21 cellular contexts compared by ENCODE assay signal in genomic region chr7:70446448-70447143, GRCh38.
DNase-seq lines count a peak whose midpoint lies in the region; ATAC-seq and TF ChIP-seq lines count a peak whose summit lies in the region.
"Had no signal": no experiment of that assay in that cellular context is flagged by ENCODE, and none has a peak within 500 bp of the region (broad histone marks: within the 10 kb centered on the region; RNA-seq: fewer than 3 reads in every experiment).

No MANE protein-coding gene starts in this region.

- no peaks in the 10 kb centered on the region for H3K4me1 Mint-ChIP-seq in activated T-cell treated with anti-CD3 and anti-CD28 coated beads, Interleukin-2, amount 50 U/mL, for 72 hours (ENCODE audit: low read depth)
- H3K4me1 Mint-ChIP-seq: CD14-positive monocyte; central memory CD8-positive, alpha-beta T cell had no signal

- POLR2A ChIA-PET in SK-N-SH (lab: Yijun Ruan, JAX), result no interaction called here

- H3K27me3 Mint-ChIP-seq in activated T-cell treated with anti-CD3 and anti-CD28 coated beads, Interleukin-2, amount 50 U/mL, for 72 hours (ENCODE audit: low read depth), result peaks cover 7% of the 10 kb centered on the region
- H3K27me3 Mint-ChIP-seq: activated T-cell treated with anti-CD3 and anti-CD28 coated beads, Interleukin-2, amount 50 U/mL, for 24 hours; central memory CD8-positive, alpha-beta T cell; natural killer cell treated with Interleukin-12 subunit alpha and Interleukin-12 subunit beta and Interleukin-15 and Interleukin-18, amount 100 ng/mL, for 72 hours had no signal

- CTCF ChIA-PET in SK-N-SH (lab: Yijun Ruan, JAX), result interaction anchor here (0.6 to 1.0 kb wide), 3 partner anchors 9 to 314 kb away, joined by 3 to 4 read pairs (median 3); no protein-coding TSS in a partner anchor

- H3K79me2 ChIP-seq in SK-N-SH (ENCODE audit: insufficient read depth), result no peaks in the 10 kb centered on the region

- no peak for TF ChIP-seq POLR2A in suprapubic skin (IDR thresholded peaks at IDR 0.05)

- peak; percentile 73 for ATAC-seq in SK-N-SH treated with all-trans-retinoic acid at 6 μM for 48 hours
- ATAC-seq in esophagus mucosa, result peak; percentile 56
- no peak for ATAC-seq in activated T-cell treated with anti-CD3 and anti-CD28 coated beads, Interleukin-2, amount 50 U/mL, for 72 hours (replicated peaks in 1 of 2)
- ATAC-seq: left lobe of liver; natural killer cell treated with Interleukin-12 subunit alpha and Interleukin-12 subunit beta and Interleukin-15 and Interleukin-18, amount 100 ng/mL, for 72 hours had no signal

- H3K9ac ChIP-seq in SK-N-SH, result no peak overlapping the region

- no peaks in the 10 kb centered on the region for H3F3A ChIP-seq in SK-N-SH (replicated peaks; ENCODE audit: insufficient read depth)

- no peak overlapping the region for H3K4me2 ChIP-seq in SK-N-SH

- peaks cover 2 to 3% of the 10 kb centered on the region in 2 donors for H3K9me3 Mint-ChIP-seq in activated T-cell treated with anti-CD3 and anti-CD28 coated beads, Interleukin-2, amount 50 U/mL, for 72 hours
- H3K9me3 Mint-ChIP-seq: activated naive CD4-positive, alpha-beta T cell treated with anti-CD3 and anti-CD28 coated beads for 36 hours; activated T-cell treated with anti-CD3 and anti-CD28 coated beads, Interleukin-2, amount 50 U/mL, for 24 hours; central memory CD8-positive, alpha-beta T cell; natural killer cell treated with Interleukin-12 subunit alpha and Interleukin-12 subunit beta and Interleukin-15 and Interleukin-18, amount 100 ng/mL, for 72 hours had no signal

- H3K27me3 ChIP-seq in SK-N-SH (ENCODE audit: insufficient read depth), result no peaks in the 10 kb centered on the region
- H3K27me3 ChIP-seq in suprapubic skin, result no peaks in the 10 kb centered on the region
- H3K27me3 ChIP-seq: vagina had no signal

- H3K4me1 ChIP-seq in SK-N-SH (ENCODE audit: control insufficient read depth in 1 of 2, insufficient read depth in 2 of 2, low read depth in 1 of 2, low read length in 1 of 2) (peaks cover 0 to 18% of the 10 kb centered on the region in 2 experiments; a peak in 2 of 4 replicates), suprapubic skin (no peaks in the 10 kb centered on the region)
- H3K4me1 ChIP-seq: vagina had no signal

- H2AFZ ChIP-seq in SK-N-SH (ENCODE audit: low read depth), result no peak overlapping the region

- TF ChIP-seq RAD21 in SK-N-SH (IDR thresholded peaks at IDR 0.05; ENCODE audit: low read length), result no peak

- H3K27ac ChIP-seq in SK-N-SH (ENCODE audit: low read depth in 2 of 2, low read length in 1 of 2) (peak overlapping the region in 1 of 2 experiments; percentile 14; a peak in 1 of 4 replicates), suprapubic skin (no peak overlapping the region)
- H3K27ac ChIP-seq: vagina had no signal

- no peak overlapping the region for H3K4me3 Mint-ChIP-seq in activated T-cell treated with anti-CD3 and anti-CD28 coated beads, Interleukin-2, amount 50 U/mL, for 72 hours
- H3K4me3 Mint-ChIP-seq: activated naive CD4-positive, alpha-beta T cell treated with anti-CD3 and anti-CD28 coated beads for 36 hours; activated T-cell treated with anti-CD3 and anti-CD28 coated beads, Interleukin-2, amount 50 U/mL, for 24 hours; CD14-positive monocyte; central memory CD8-positive, alpha-beta T cell; natural killer cell treated with Interleukin-12 subunit alpha and Interleukin-12 subunit beta and Interleukin-15 and Interleukin-18, amount 100 ng/mL, for 72 hours had no signal

- TF ChIP-seq CTCF in SK-N-SH (IDR thresholded peaks at IDR 0.05), result no peak
- no peak for TF ChIP-seq CTCF in suprapubic skin (IDR thresholded peaks at IDR 0.05)

- H3K36me3 ChIP-seq in SK-N-SH (replicated peaks in 1 of 2; ENCODE audit: control insufficient read depth in 1 of 2, insufficient read depth in 2 of 2, low read length in 1 of 2) (no peaks in the 10 kb centered on the region), suprapubic skin (no peaks in the 10 kb centered on the region)
- H3K36me3 ChIP-seq: vagina had no signal

- H3K9me3 ChIP-seq in SK-N-SH (no peaks in the 10 kb centered on the region), suprapubic skin (no peaks in the 10 kb centered on the region)
- H3K9me3 ChIP-seq: vagina had no signal

- H3K9me2 ChIP-seq in SK-N-SH, result no peaks in the 10 kb centered on the region

- no peaks in the 10 kb centered on the region for H4K20me1 ChIP-seq in SK-N-SH (ENCODE audit: insufficient read depth)

- TF ChIP-seq EP300 in SK-N-SH (IDR thresholded peaks at IDR 0.05; ENCODE audit: borderline replicate concordance in 1 of 2, low read depth in 1 of 2, low read length in 1 of 2), result no peak
- no peak for TF ChIP-seq EP300 in suprapubic skin (IDR thresholded peaks at IDR 0.05)

- no peaks in the 10 kb centered on the region for H3K36me3 Mint-ChIP-seq in activated T-cell treated with anti-CD3 and anti-CD28 coated beads, Interleukin-2, amount 50 U/mL, for 72 hours (ENCODE audit: insufficient read depth in 2 of 2)
- H3K36me3 Mint-ChIP-seq: CD14-positive monocyte; natural killer cell treated with Interleukin-12 subunit alpha and Interleukin-12 subunit beta and Interleukin-15 and Interleukin-18, amount 100 ng/mL, for 72 hours had no signal

- DNase-seq in SK-N-SH, result no peak
- DNase-seq in NCI-H446 treated with DMSO at 0.1 percent for 48 hours (lab: John Stamatoyannopoulos, UW), result peak; percentile 33
- DNase-seq in suprapubic skin (ENCODE audit: low spot score in 2 of 2), result no peak
- DNase-seq in kidney glomerular epithelial cell (lab: John Stamatoyannopoulos, UW), result no peak
- DNase-seq in NCI-H526 treated with DMSO at 0.1 percent for 48 hours (lab: John Stamatoyannopoulos, UW), result no peak
- DNase-seq in activated T-cell treated with anti-CD3 and anti-CD28 coated beads, Interleukin-2, amount 50 U/mL, for 72 hours, result no peak
- DNase-seq: activated CD4-positive, alpha-beta T cell treated with anti-CD3 and anti-CD28 coated beads, Interleukin-2, amount 50 U/mL, for 4 hours; activated naive CD4-positive, alpha-beta T cell treated with anti-CD3 and anti-CD28 coated beads for 36 hours; activated T-cell treated with anti-CD3 and anti-CD28 coated beads, Interleukin-2, amount 50 U/mL, for 24 hours; anterior cingulate cortex; effector CD4-positive, alpha-beta T cell; KBM-7; NCI-H2107; substantia nigra had no signal

- no peak overlapping the region for H3K27ac Mint-ChIP-seq in activated T-cell treated with anti-CD3 and anti-CD28 coated beads, Interleukin-2, amount 50 U/mL, for 72 hours
- H3K27ac Mint-ChIP-seq: activated naive CD4-positive, alpha-beta T cell treated with anti-CD3 and anti-CD28 coated beads for 36 hours; activated T-cell treated with anti-CD3 and anti-CD28 coated beads, Interleukin-2, amount 50 U/mL, for 24 hours; CD14-positive monocyte; natural killer cell treated with Interleukin-12 subunit alpha and Interleukin-12 subunit beta and Interleukin-15 and Interleukin-18, amount 100 ng/mL, for 72 hours had no signal

- WGBS in SK-N-SH (ENCODE audit: low lambda C conversion rate), result 84% methylated on average over 12 of the region's 13 CpGs
- 78% methylated on average over 13 of the region's 13 CpGs for WGBS in suprapubic skin

- H3K4me3 ChIP-seq in SK-N-SH (ENCODE audit: low read depth in 2 of 2, low read length in 1 of 2) (no peak overlapping the region), suprapubic skin (no peak overlapping the region)
- H3K4me3 ChIP-seq: vagina had no signal

TF ChIP-seq in SK-N-SH treated with all-trans-retinoic acid at 6 μM for 48 hours, 23 proteins besides CTCF, POLR2A, EP300 and RAD21:
- no peak for TF ChIP-seq CREB5 (CRISPR knock-in tag; IDR thresholded peaks at IDR 0.05; ENCODE audit: low read depth)
- TF ChIP-seq ZFP3 (CRISPR knock-in tag; IDR thresholded peaks at IDR 0.05), result no peak
- no peak for TF ChIP-seq TOX (CRISPR knock-in tag; IDR thresholded peaks at IDR 0.05; ENCODE audit: borderline replicate concordance)
- no peak for TF ChIP-seq ZNF70 (CRISPR knock-in tag; IDR thresholded peaks at IDR 0.05)

TF ChIP-seq in SK-N-SH, 30 proteins besides CTCF, POLR2A, EP300 and RAD21:
- no peak for TF ChIP-seq USF2 (IDR thresholded peaks at IDR 0.05; ENCODE audit: borderline replicate concordance, low read depth, low read length)
- TF ChIP-seq TEAD4 (IDR thresholded peaks at IDR 0.05; ENCODE audit: borderline replicate concordance, insufficient read depth), result no peak
- TF ChIP-seq TCF12 (IDR thresholded peaks at IDR 0.05), result no peak
- no peak for TF ChIP-seq YY1 (IDR thresholded peaks at IDR 0.05; ENCODE audit: low read depth)
- no peak for TF ChIP-seq GABPA (IDR thresholded peaks at IDR 0.05; ENCODE audit: low read depth)
- TF ChIP-seq SIN3A (IDR thresholded peaks at IDR 0.05; ENCODE audit: borderline replicate concordance, low read depth, low read length), result no peak
- no peak for TF ChIP-seq RXRA (IDR thresholded peaks at IDR 0.05; ENCODE audit: borderline replicate concordance, low read depth)
- no peak for TF ChIP-seq MEF2A (IDR thresholded peaks at IDR 0.05; ENCODE audit: borderline replicate concordance, low read depth)

Comparison
In these comparisons a context has a peak if more than half of its experiments do, and no peak if none do; other contexts are left out.
1. ATAC-seq: peak in SK-N-SH treated with all-trans-retinoic acid at 6 μM for 48 hours (single experiment) and esophagus mucosa (single experiment); none in activated T-cell treated with anti-CD3 and anti-CD28 coated beads, Interleukin-2, amount 50 U/mL, for 72 hours (0 of 2).